Comparison of ENCODE assay signal across 2 cellular contexts in genomic region chr3:114553949-114554593, GRCh38.
TF ChIP-seq lines count a peak whose summit lies in the region.

No MANE protein-coding gene starts in this region.

TF ChIP-seq in HCT116, 20 proteins besides CTCF, POLR2A, EP300 and RAD21:
- TF ChIP-seq REST (IDR thresholded peaks at IDR 0.05; ENCODE audit: low read depth) (no peak), FOSL1 (IDR thresholded peaks at IDR 0.05; ENCODE audit: low read depth) (peak; percentile 45; the same call in 1 of the 2 replicates), YY1 (IDR thresholded peaks at IDR 0.05; ENCODE audit: extremely low read depth, insufficient replicate concordance, low read depth, low read length) (no peak), CBX3 (IDR thresholded peaks at IDR 0.05; ENCODE audit: low read depth) (0 out of 2 replicates have a peak, but pooled peaks have one; percentile 10), EZH2 (IDR thresholded peaks at IDR 0.05) (no peak), SP1 (IDR thresholded peaks at IDR 0.05; ENCODE audit: low read depth) (peak; percentile 37; the same call in 1 of the 2 replicates), TCF7L2 (IDR thresholded peaks at IDR 0.05; ENCODE audit: borderline replicate concordance, extremely low read depth, insufficient read depth, insufficient read length) (no peak), ATF3 (IDR thresholded peaks at IDR 0.05) (no peak), JUND (IDR thresholded peaks at IDR 0.05) (peak; percentile 42; the same call in 1 of the 2 replicates), ZBTB33 (IDR thresholded peaks at IDR 0.05; ENCODE audit: extremely low read depth, insufficient replicate concordance, low read length) (no peak), ZFX (IDR thresholded peaks at IDR 0.05) (no peak), CEBPB (IDR thresholded peaks at IDR 0.05; ENCODE audit: low read depth) (no peak; the same call in 1 of the 2 replicates), EGR1 (IDR thresholded peaks at IDR 0.05; ENCODE audit: low read depth) (no peak), SIN3A (IDR thresholded peaks at IDR 0.05; ENCODE audit: low read depth) (no peak), POLR2AphosphoS5 (IDR thresholded peaks at IDR 0.05; ENCODE audit: low read depth, low read length) (no peak), ELF1 (IDR thresholded peaks at IDR 0.05; ENCODE audit: borderline replicate concordance, low read depth) (no peak), MAX (IDR thresholded peaks at IDR 0.05) (peak; percentile 25; the same call in 1 of the 2 replicates), EZH2phosphoT487 (IDR thresholded peaks at IDR 0.05; ENCODE audit: borderline replicate concordance) (no peak), ZNF274 (IDR thresholded peaks at IDR 0.05; ENCODE audit: low read depth, low read length) (no peak), SRF (IDR thresholded peaks at IDR 0.05; ENCODE audit: low read depth) (no peak)

TF ChIP-seq in GM12878, 131 proteins besides CTCF, POLR2A, EP300 and RAD21 (continued from another document):
- TF ChIP-seq IRF3 (IDR thresholded peaks at IDR 0.05), result no peak
- no peak for TF ChIP-seq REST (IDR thresholded peaks at IDR 0.05; ENCODE audit: low read depth, low read length)
